ENCODE assay signal across 26 cellular contexts in genomic region chr9:80059979-80060378, GRCh38.
DNase-seq lines count a peak whose midpoint lies in the region; ATAC-seq, FAIRE-seq and TF ChIP-seq lines count a peak whose summit lies in the region.
"Had no signal": no experiment of that assay in that cellular context is flagged by ENCODE, and none has a peak within 500 bp of the region (broad histone marks: within the 10 kb centered on the region; RNA-seq: fewer than 3 reads in every experiment).

No MANE protein-coding gene starts in this region.

- no peak for ATAC-seq in GM19397 (IDR thresholded peaks at IDR 0.05; ENCODE audit: unreplicated experiment)
- ATAC-seq: T-cell had no signal

- no peaks in the 10 kb centered on the region for H3K36me3 ChIP-seq in astrocyte (ENCODE audit: insufficient read depth, low read length)
- no peaks in the 10 kb centered on the region for H3K36me3 ChIP-seq in skeletal muscle tissue (ENCODE audit: control insufficient read depth in 3 of 3, insufficient read depth in 3 of 3, low read length in 3 of 3)
- H3K36me3 ChIP-seq: SJSA1 had no signal

- no peaks in the 10 kb centered on the region for H3K36me3 Mint-ChIP-seq in astrocyte (ENCODE audit: low read depth, unreplicated experiment)
- H3K36me3 Mint-ChIP-seq: T-cell had no signal

- H3K27me3 Mint-ChIP-seq in astrocyte (ENCODE audit: low read depth, unreplicated experiment): no peaks in the 10 kb centered on the region
- H3K27me3 Mint-ChIP-seq: T-cell had no signal

- H3K4me1 ChIP-seq in astrocyte (ENCODE audit: insufficient read depth, low read length) (peaks cover 19% of the 10 kb centered on the region), skeletal muscle tissue (ENCODE audit: control insufficient read depth in 3 of 3, insufficient read depth in 3 of 3, low read length in 3 of 3) (peaks cover 7 to 13% (median 12%) of the 10 kb centered on the region in 3 donors)

- H3K27ac ChIP-seq in astrocyte (ENCODE audit: low read depth, low read length) (no peak overlapping the region), skeletal muscle tissue (ENCODE audit: low read depth, low read length) (peak overlapping the region; percentile 96)
- H3K27ac ChIP-seq: 22Rv1, HL-60, SJSA1 had no signal

- H3K27me3 ChIP-seq in astrocyte (ENCODE audit: insufficient read depth, low read length): no peaks in the 10 kb centered on the region
- no peaks in the 10 kb centered on the region for H3K27me3 ChIP-seq in skeletal muscle tissue (ENCODE audit: control insufficient read depth in 3 of 3, insufficient read depth in 3 of 3, low read length in 3 of 3)
- H3K27me3 ChIP-seq: SJSA1 had no signal

- FAIRE-seq in astrocyte (lab: Jason Lieb, UNC): no peak
- FAIRE-seq: D721Med had no signal

- DNase-seq in NCI-H748 (lab: John Stamatoyannopoulos, UW; ENCODE audit: unreplicated experiment) (peak; percentile 15), NCI-H748 treated with DMSO at 0.1 percent for 48 hours (lab: John Stamatoyannopoulos, UW) (no peak), NCI-H2029 treated with DMSO at 0.1 percent for 48 hours (lab: John Stamatoyannopoulos, UW) (peak; percentile 49), astrocyte (ENCODE audit: low read depth) (no peak), dermis blood vessel endothelial cell (no peak)
- no peak for DNase-seq in activated CD8-positive, alpha-beta memory T cell treated with anti-CD3 and anti-CD28 coated beads for 24 hours
- DNase-seq: GOT3; HCEC 1CT; Karpas-422; MV-4-11; NCI-H1105; NCI-H1436 treated with DMSO at 0.1 percent for 48 hours; NCI-H187 treated with DMSO at 0.1 percent for 48 hours; NCI-H226; NCI-H510A; NCI-H69; NK-92 treated with Interleukin-12 subunit alpha and Interleukin-12 subunit beta, amount 100 ng/mL, for 24 hours; Right ventricle myocardium superior; RPMI8226; T-cell had no signal

- peaks cover 19% of the 10 kb centered on the region for H3K4me1 Mint-ChIP-seq in astrocyte (ENCODE audit: low read depth, unreplicated experiment)
- H3K4me1 Mint-ChIP-seq: T-cell had no signal

- H4K20me1 ChIP-seq in astrocyte (ENCODE audit: insufficient read depth, low read length): no peaks in the 10 kb centered on the region

- H3K9me3 ChIP-seq in astrocyte (ENCODE audit: insufficient read depth, low read depth, low read length) (peaks cover 2% of the 10 kb centered on the region), skeletal muscle tissue (ENCODE audit: control insufficient read depth in 3 of 3, low read length in 3 of 3) (peaks cover 0 to 3% (median 0%) of the 10 kb centered on the region in 3 donors)
- H3K9me3 ChIP-seq: SJSA1 had no signal

- peak overlapping the region; percentile 36 for H3K27ac Mint-ChIP-seq in astrocyte (ENCODE audit: unreplicated experiment)
- H3K27ac Mint-ChIP-seq: T-cell had no signal

- H3K4me3 Mint-ChIP-seq in astrocyte (ENCODE audit: unreplicated experiment): no peak overlapping the region
- H3K4me3 Mint-ChIP-seq: T-cell had no signal

- H3K9ac ChIP-seq in astrocyte (ENCODE audit: low read length) (no peak overlapping the region), skeletal muscle tissue (ENCODE audit: low read depth in 1 of 3, low read length in 3 of 3) (no peak overlapping the region)

- no peak overlapping the region for H2AFZ ChIP-seq in astrocyte (ENCODE audit: low read depth, low read length)

- H3K9me3 Mint-ChIP-seq in astrocyte (ENCODE audit: unreplicated experiment): peaks cover 3% of the 10 kb centered on the region

- no peaks in the 10 kb centered on the region for H3K79me2 ChIP-seq in astrocyte (ENCODE audit: insufficient read depth, low read length)

- no peak overlapping the region for H3K4me2 ChIP-seq in astrocyte (ENCODE audit: low read length)

- no peak for TF ChIP-seq CTCF in astrocyte (IDR thresholded peaks at IDR 0.05; ENCODE audit: insufficient read depth, low read depth, low read length)

- H3K4me3 ChIP-seq in astrocyte (ENCODE audit: insufficient read depth, low read depth, low read length): no peak overlapping the region
- no peak overlapping the region for H3K4me3 ChIP-seq in skeletal muscle tissue (ENCODE audit: low read length in 3 of 3)
- H3K4me3 ChIP-seq: SJSA1 had no signal

Comparison
In these comparisons a context has a peak if more than half of its experiments do, and no peak if none do; other contexts are left out.
1. DNase-seq: peak in NCI-H748 (single experiment) and NCI-H2029 treated with DMSO at 0.1 percent for 48 hours (single experiment); none in NCI-H748 treated with DMSO at 0.1 percent for 48 hours (single experiment), astrocyte (single experiment), activated CD8-positive, alpha-beta memory T cell treated with anti-CD3 and anti-CD28 coated beads for 24 hours (single experiment) and dermis blood vessel endothelial cell (single experiment).